Comparison of ENCODE assay signal across 17 cellular contexts in genomic region chr10:9875353-9875752, GRCh38.
DNase-seq lines count a peak whose midpoint lies in the region; ATAC-seq, FAIRE-seq and TF ChIP-seq lines count a peak whose summit lies in the region.
"Had no signal": no experiment of that assay in that cellular context is flagged by ENCODE, and none has a peak within 500 bp of the region (broad histone marks: within the 10 kb centered on the region; RNA-seq: fewer than 3 reads in every experiment).

No MANE protein-coding gene starts in this region.

- no peaks in the 10 kb centered on the region for H3K9me2 ChIP-seq in Karpas-422 (replicated peaks; ENCODE audit: insufficient read depth, low read length)

- peaks cover 45% of the 10 kb centered on the region for H3K4me1 ChIP-seq in Karpas-422 (ENCODE audit: low read length)
- no peaks in the 10 kb centered on the region for H3K4me1 ChIP-seq in H1 (replicated peaks in 1 of 4; ENCODE audit: control insufficient read depth in 3 of 4, insufficient read depth in 4 of 4, low read length in 3 of 4)
- no peaks in the 10 kb centered on the region for H3K4me1 ChIP-seq in neuronal stem cell (ENCODE audit: control insufficient read depth in 2 of 2, insufficient read depth in 1 of 2, low read depth in 1 of 2, low read length in 2 of 2)
- no peaks in the 10 kb centered on the region for H3K4me1 ChIP-seq in pancreas
- H3K4me1 ChIP-seq: BLaER1, HAP-1 had no signal

- H3K14ac ChIP-seq in H1 (ENCODE audit: insufficient read length) (no peak overlapping the region), neuronal stem cell (ENCODE audit: low read length) (no peak overlapping the region)

- H2BK15ac ChIP-seq in H1 (ENCODE audit: low read length) (no peak overlapping the region), neuronal stem cell (ENCODE audit: low read length) (no peak overlapping the region)

- CTCF ChIA-PET in H1 (lab: Charles Lee; ENCODE audit: partially characterized antibody) = no interaction called here
- CTCF ChIA-PET in T-cell (lab: Charles Lee) = no interaction called here

- H2AK5ac ChIP-seq in H1 (ENCODE audit: low read depth, low read length) (no peak overlapping the region), neuronal stem cell (ENCODE audit: low read depth, low read length) (no peak overlapping the region)

- no peaks in the 10 kb centered on the region for H3K27me3 Mint-ChIP-seq in T-cell
- H3K27me3 Mint-ChIP-seq: CD4-positive, alpha-beta memory T cell had no signal

- no peak overlapping the region for H3K18ac ChIP-seq in H1 (ENCODE audit: extremely low read depth, low read length)
- no peak overlapping the region for H3K18ac ChIP-seq in neuronal stem cell (ENCODE audit: low read length)

- no peaks in the 10 kb centered on the region for H3K4me1 Mint-ChIP-seq in T-cell
- H3K4me1 Mint-ChIP-seq: CD14-positive monocyte; CD4-positive, alpha-beta memory T cell had no signal

- no peak overlapping the region for H3K4me3 ChIP-seq in Karpas-422 (ENCODE audit: low read length)
- no peak overlapping the region for H3K4me3 ChIP-seq in H1 (ENCODE audit: extremely low read depth in 1 of 4, insufficient read depth in 2 of 4, low read depth in 3 of 4, low read length in 4 of 4)
- H3K4me3 ChIP-seq in neuronal stem cell (ENCODE audit: low read length in 2 of 2) = no peak overlapping the region
- no peak overlapping the region for H3K4me3 ChIP-seq in pancreas
- H3K4me3 ChIP-seq: BLaER1, HAP-1 had no signal

- WGBS in H1 (ENCODE audit: extremely low coverage in 1 of 2, insufficient coverage in 1 of 2, insufficient read length in 1 of 2, insufficient replicate concordance in 2 of 2, low coverage in 1 of 2, low lambda C conversion rate in 2 of 2, missing lambda C conversion rate in 1 of 2), 2 experiments = 88% methylated on average over 5 of the region's 5 CpGs; no CpG with 5 or more reads in 1 of the 2 experiments
- WGBS in neuronal stem cell (ENCODE audit: extremely low coverage in 2 of 2, insufficient read length in 2 of 2, insufficient replicate concordance in 1 of 2), 2 donors = no CpG with 5 or more reads among the region's 5 CpGs
- WGBS in pancreas, 2 donors = 81% methylated on average over 5 of the region's 5 CpGs

- no peaks in the 10 kb centered on the region for H3K9me3 ChIP-seq in Karpas-422 (ENCODE audit: low read length)
- H3K9me3 ChIP-seq in H1 (ENCODE audit: insufficient read depth in 2 of 2, low read depth in 1 of 2, low read length in 1 of 2) = no peaks in the 10 kb centered on the region; a peak in 1 of 4 replicates
- H3K9me3 ChIP-seq in neuronal stem cell (replicated peaks in 1 of 2; ENCODE audit: control insufficient read depth in 2 of 2, insufficient read depth in 1 of 2, low read depth in 1 of 2, low read length in 2 of 2) = peaks cover 0 to 2% of the 10 kb centered on the region in 2 donors
- H3K9me3 ChIP-seq in pancreas = no peaks in the 10 kb centered on the region
- H3K9me3 ChIP-seq: HAP-1 had no signal

- no peak for TF ChIP-seq RAD21 in H1 (IDR thresholded peaks at IDR 0.05 in 1 of 2, conservative IDR thresholded peaks at IDR 0.05 in 1 of 2; ENCODE audit: low read depth in 2 of 2, low read length in 2 of 2)

- H2BK5ac ChIP-seq in H1 (ENCODE audit: low read depth, low read length) (no peak overlapping the region), neuronal stem cell (ENCODE audit: low read length) (no peak overlapping the region)

- no peak overlapping the region for H3K4me2 ChIP-seq in Karpas-422 (ENCODE audit: low read depth, low read length, poor library complexity, severe bottlenecking)
- no peak overlapping the region for H3K4me2 ChIP-seq in H1 (ENCODE audit: insufficient read depth in 1 of 2, low read depth in 2 of 2, low read length in 2 of 2)
- no peak overlapping the region for H3K4me2 ChIP-seq in neuronal stem cell (ENCODE audit: insufficient read depth, low read length, poor library complexity, severe bottlenecking)
- H3K4me2 ChIP-seq: BLaER1 had no signal

- no peak overlapping the region for H3K27ac Mint-ChIP-seq in T-cell
- H3K27ac Mint-ChIP-seq: CD14-positive monocyte; CD4-positive, alpha-beta memory T cell had no signal

- no peak for TF ChIP-seq POLR2A in H1 (IDR thresholded peaks at IDR 0.05; ENCODE audit: control extremely low read depth in 1 of 2, low read depth in 2 of 2, low read length in 2 of 2)

- H2BK12ac ChIP-seq in H1 (ENCODE audit: low read depth, low read length) (no peak overlapping the region), neuronal stem cell (ENCODE audit: low read length) (no peak overlapping the region)

- no peak overlapping the region for H4K5ac ChIP-seq in H1 (ENCODE audit: insufficient read length, low read depth, low read length)

- H3K27ac ChIP-seq in Karpas-422 (ENCODE audit: low read length) = 0 out of 2 replicates have a peak overlapping the region, but pooled peaks have one; percentile 20
- no peak overlapping the region for H3K27ac ChIP-seq in H1 (ENCODE audit: low read depth, low read length)
- no peak overlapping the region for H3K27ac ChIP-seq in neuronal stem cell (replicated peaks; ENCODE audit: low read length)
- no peak overlapping the region for H3K27ac ChIP-seq in pancreas
- H3K27ac ChIP-seq: 22Rv1, BLaER1 had no signal

- H4K91ac ChIP-seq in H1 (replicated peaks; ENCODE audit: insufficient read length, low read length) (no peak overlapping the region), neuronal stem cell (ENCODE audit: low read depth, low read length, poor library complexity) (no peak overlapping the region)

- H3K36me3 Mint-ChIP-seq in T-cell = no peaks in the 10 kb centered on the region
- H3K36me3 Mint-ChIP-seq: CD14-positive monocyte; CD4-positive, alpha-beta memory T cell had no signal

- peaks cover 2% of the 10 kb centered on the region; the same call in 1 of the 2 replicates for H3K23me2 ChIP-seq in H1 (ENCODE audit: low read depth, low read length)

- FAIRE-seq in H1 (lab: Jason Lieb, UNC) = no peak
- no peak for FAIRE-seq in pancreas (lab: Jason Lieb, UNC)
- FAIRE-seq: HepG2 had no signal

- TF ChIP-seq EP300 in H1 (IDR thresholded peaks at IDR 0.05; ENCODE audit: borderline replicate concordance in 1 of 2, low read depth in 2 of 2, low read length in 2 of 2) = no peak

- H2BK20ac ChIP-seq in H1 (ENCODE audit: low read length) = no peak overlapping the region

- no peaks in the 10 kb centered on the region for H3K9me3 Mint-ChIP-seq in T-cell

- no peak for ATAC-seq in pancreas
- ATAC-seq in T-cell (replicated peaks in 1 of 4) = no peak
- no peak for ATAC-seq in GM18907 (IDR thresholded peaks at IDR 0.05; ENCODE audit: unreplicated experiment)
- ATAC-seq: HepG2 had no signal

- H3K9ac ChIP-seq in Karpas-422 (ENCODE audit: low read length) (no peak overlapping the region), H1 (replicated peaks in 1 of 4; ENCODE audit: extremely low read depth in 1 of 4, low read depth in 3 of 4, low read length in 3 of 4) (no peak overlapping the region), neuronal stem cell (ENCODE audit: low read depth, low read length, poor library complexity) (no peak overlapping the region)
- H3K9ac ChIP-seq: BLaER1 had no signal

- peak; percentile 4 for DNase-seq in A172 (ENCODE audit: low spot score)
- no peak for DNase-seq in Karpas-422
- no peak for DNase-seq in H1 (ENCODE audit: low read depth in 1 of 2, low spot score in 2 of 2)
- no peak for DNase-seq in neuronal stem cell (ENCODE audit: low spot score)
- DNase-seq in pancreas = no peak
- no peak for DNase-seq in T-cell
- no peak for DNase-seq in NCI-H2081 treated with DMSO at 0.1 percent for 48 hours (lab: John Stamatoyannopoulos, UW)
- DNase-seq: CD4-positive, alpha-beta memory T cell; DMS153; DMS79; GF-D8 had no signal

- no peak for TF ChIP-seq CTCF in H1 (IDR thresholded peaks at IDR 0.05; ENCODE audit: control extremely low read depth in 1 of 3, insufficient read depth in 1 of 3, low read depth in 1 of 3, low read length in 3 of 3)
- TF ChIP-seq CTCF in pancreas (IDR thresholded peaks at IDR 0.05) = no peak

- no peaks in the 10 kb centered on the region for H3K36me3 ChIP-seq in Karpas-422 (ENCODE audit: insufficient read depth, low read length)
- H3K36me3 ChIP-seq in H1 (ENCODE audit: control insufficient read depth in 2 of 4, insufficient read depth in 4 of 4, low read length in 3 of 4) = no peaks in the 10 kb centered on the region
- no peaks in the 10 kb centered on the region for H3K36me3 ChIP-seq in neuronal stem cell (replicated peaks in 1 of 2; ENCODE audit: control insufficient read depth in 2 of 2, insufficient read depth in 2 of 2, low read length in 2 of 2)
- H3K36me3 ChIP-seq in pancreas = no peaks in the 10 kb centered on the region
- H3K36me3 ChIP-seq: BLaER1, HAP-1 had no signal

- H4K20me1 ChIP-seq in Karpas-422 (ENCODE audit: insufficient read depth, low read depth, low read length) (no peaks in the 10 kb centered on the region), H1 (replicated peaks in 1 of 2; ENCODE audit: control insufficient read depth in 1 of 2, insufficient read depth in 2 of 2, low read length in 2 of 2) (no peaks in the 10 kb centered on the region)
- H4K20me1 ChIP-seq: BLaER1 had no signal

- no peak overlapping the region for H3K4me3 Mint-ChIP-seq in T-cell
- H3K4me3 Mint-ChIP-seq: CD14-positive monocyte; CD4-positive, alpha-beta memory T cell had no signal

- H3K79me1 ChIP-seq in H1 (ENCODE audit: low read depth, low read length) = no peaks in the 10 kb centered on the region
- H3K79me1 ChIP-seq in neuronal stem cell (ENCODE audit: low read depth, low read length) = no peaks in the 10 kb centered on the region

- H3K79me2 ChIP-seq in Karpas-422 (ENCODE audit: low read length) (no peaks in the 10 kb centered on the region), H1 (ENCODE audit: control insufficient read depth in 1 of 2, insufficient read depth in 2 of 2, low read length in 2 of 2) (no peaks in the 10 kb centered on the region)

- no peak overlapping the region for H2BK120ac ChIP-seq in H1 (replicated peaks; ENCODE audit: low read depth, low read length)
- no peak overlapping the region for H2BK120ac ChIP-seq in neuronal stem cell (ENCODE audit: low read depth, low read length)

- POLR2A ChIA-PET in H1 (lab: Charles Lee; ENCODE audit: partially characterized antibody) (no interaction called here), T-cell (lab: Charles Lee) (no interaction called here)

- intact Hi-C loops in pancreas (cut with DNase I) = no loop called here

- H3K27me3 ChIP-seq in Karpas-422 (ENCODE audit: low read length) (no peaks in the 10 kb centered on the region), H1 (replicated peaks in 1 of 4; ENCODE audit: control insufficient read depth in 3 of 4, extremely low read depth in 1 of 4, insufficient read depth in 3 of 4, low read length in 3 of 4) (no peaks in the 10 kb centered on the region; a peak in 1 of 7 replicates), neuronal stem cell (ENCODE audit: control insufficient read depth in 3 of 3, insufficient read depth in 3 of 3, low read depth in 1 of 3, low read length in 3 of 3) (no peaks in the 10 kb centered on the region), pancreas (no peaks in the 10 kb centered on the region)
- H3K27me3 ChIP-seq: BLaER1 had no signal

- no peak overlapping the region for H3K56ac ChIP-seq in H1 (replicated peaks; ENCODE audit: insufficient read length, low read depth, low read length)

- H3K23ac ChIP-seq in H1 (ENCODE audit: insufficient read length) (no peak overlapping the region), neuronal stem cell (ENCODE audit: low read depth, low read length, poor library complexity) (no peak overlapping the region)

- H4K8ac ChIP-seq in H1 (ENCODE audit: extremely low read depth, insufficient read depth, low read length) (no peak overlapping the region), neuronal stem cell (ENCODE audit: low read depth, low read length) (peak overlapping the region; percentile 78)

- H2AFZ ChIP-seq in Karpas-422 (ENCODE audit: low read length) (peak overlapping the region; percentile 79), H1 (ENCODE audit: low read length) (peak overlapping the region; percentile 62; the same call in 1 of the 2 replicates), neuronal stem cell (ENCODE audit: low read length) (no peak overlapping the region)

- H3K4ac ChIP-seq in H1 (replicated peaks; ENCODE audit: insufficient read length, low read depth, low read length) (no peak overlapping the region), neuronal stem cell (ENCODE audit: low read length) (no peak overlapping the region)
